ENCODE assay signal across 10 cellular contexts in genomic region chrX:139691843-139692505, GRCh38. TPM values are rescaled to one million over a fixed set of nuclear protein-coding genes. Genes with fewer than 3 reads are reported as not detected.
DNase-seq lines count a peak whose midpoint lies in the region; ATAC-seq and TF ChIP-seq lines count a peak whose summit lies in the region.
"Had no signal": no experiment of that assay in that cellular context is flagged by ENCODE, and none has a peak within 500 bp of the region (broad histone marks: within the 10 kb centered on the region; RNA-seq: fewer than 3 reads in every experiment).

No MANE protein-coding gene starts in this region.

- CTCF ChIA-PET in HEK293T (lab: Yijun Ruan, JAX): no interaction called here

- ATAC-seq in heart left ventricle: peak in 2 of 4 donors; percentile 54 to 69

- TF ChIP-seq CTCF in GM12875 (IDR thresholded peaks at IDR 0.05; ENCODE audit: borderline replicate concordance, insufficient read depth, low read depth, low read length): no peak
- TF ChIP-seq CTCF in heart left ventricle (IDR thresholded peaks at IDR 0.05): no peak

- H3K9me3 ChIP-seq in heart left ventricle (peaks cover 0 to 3% (median 0%) of the 10 kb centered on the region in 12 donors), trophoblast cell (ENCODE audit: insufficient read depth, low read depth, low read length) (no peaks in the 10 kb centered on the region)

- H3K36me3 ChIP-seq in heart left ventricle (no peaks in the 10 kb centered on the region), trophoblast cell (ENCODE audit: control insufficient read depth in 1 of 2, insufficient read depth in 2 of 2, low read length in 2 of 2) (no peaks in the 10 kb centered on the region)

- no peak overlapping the region for H2BK5ac ChIP-seq in trophoblast cell (ENCODE audit: low read depth, low read length, poor library complexity)

- H3K4me3 ChIP-seq in GM12875 (ENCODE audit: low read depth, low read length) (peak overlapping the region; percentile 29), heart left ventricle (peak overlapping the region; percentile 18 to 54 (median 46)), trophoblast cell (ENCODE audit: low read depth, low read length) (peak overlapping the region; percentile 59)

- H3K27me3 ChIP-seq in heart left ventricle (peaks cover 0 to 21% (median 0%) of the 10 kb centered on the region in 9 donors), trophoblast cell (ENCODE audit: insufficient read depth, low read length) (peaks cover 5% of the 10 kb centered on the region)

- no peak overlapping the region for H2BK120ac ChIP-seq in trophoblast cell (ENCODE audit: insufficient read depth, low read length, poor library complexity)

- POLR2A ChIA-PET in HEK293T (lab: Yijun Ruan, JAX): no interaction called here

- WGBS in heart left ventricle, 4 donors: 1 to 30% (median 8%) methylated on average over 28 to 52 of the region's 52 CpGs
- no CpG with 5 or more reads among the region's 52 CpGs for WGBS in trophoblast cell (ENCODE audit: extremely low coverage, insufficient coverage, insufficient read length)

- H2AK5ac ChIP-seq in trophoblast cell (ENCODE audit: low read length): no peak overlapping the region

- TF ChIP-seq POLR2A in heart left ventricle (IDR thresholded peaks at IDR 0.05): no peak

- H3K79me2 ChIP-seq in trophoblast cell (ENCODE audit: control insufficient read depth, insufficient read depth, low read length, poor library complexity): no peaks in the 10 kb centered on the region

- H2BK12ac ChIP-seq in trophoblast cell (ENCODE audit: low read length): no peak overlapping the region

- no peak overlapping the region for H3K4ac ChIP-seq in trophoblast cell (ENCODE audit: low read depth, low read length)

- H3K4me1 ChIP-seq in heart left ventricle: peaks cover 0 to 4% (median 0%) of the 10 kb centered on the region in 12 donors
- peaks cover 4 to 5% of the 10 kb centered on the region in 2 experiments for H3K4me1 ChIP-seq in trophoblast cell (ENCODE audit: control insufficient read depth in 1 of 2, insufficient read depth in 2 of 2, low read length in 2 of 2)

- no peak overlapping the region for H3K18ac ChIP-seq in trophoblast cell (ENCODE audit: low read length)

- no peak overlapping the region for H4K12ac ChIP-seq in trophoblast cell (ENCODE audit: low read depth, low read length)

- no peak overlapping the region for H4K91ac ChIP-seq in trophoblast cell (ENCODE audit: low read depth, low read length)

- intact Hi-C loops in heart left ventricle (cut with DNase I): no loop called here
- intact Hi-C loops in head of caudate nucleus (cut with DNase I): no loop called here

- peak overlapping the region; percentile 99 for H3K4me2 ChIP-seq in trophoblast cell (ENCODE audit: low read length)

- H3K27ac ChIP-seq in heart left ventricle: no peak overlapping the region
- H3K27ac ChIP-seq in trophoblast cell (ENCODE audit: low read depth, low read length): no peak overlapping the region

- no peak overlapping the region for H4K8ac ChIP-seq in trophoblast cell (ENCODE audit: low read depth, low read length)

- H3K9ac ChIP-seq in trophoblast cell (ENCODE audit: low read length): no peak overlapping the region

- no peak overlapping the region for H3K23ac ChIP-seq in trophoblast cell (ENCODE audit: low read length)

- no peak overlapping the region for H2AFZ ChIP-seq in trophoblast cell (ENCODE audit: insufficient read depth, low read length, poor library complexity)

- no peaks in the 10 kb centered on the region for H3K79me1 ChIP-seq in trophoblast cell (ENCODE audit: low read length)

- DNase-seq in NCI-H69 (lab: John Stamatoyannopoulos, UW) (peak; percentile 36), heart left ventricle (no peak), trophoblast cell (no peak), HEK293T (ENCODE audit: extremely low spot score) (no peak), GM19240 (ENCODE audit: insufficient read length, low spot score) (no peak), head of caudate nucleus (no peak), SIG-M5 treated with dmso at 0.1 percent for 504 hours (lab: John Stamatoyannopoulos, UW; ENCODE audit: unreplicated experiment) (no peak)
- DNase-seq: naive B cell, NCI-H1417 treated with DMSO at 0.1 percent for 48 hours had no signal

- no peak overlapping the region for H3K14ac ChIP-seq in trophoblast cell (ENCODE audit: low read length)

TF ChIP-seq in HEK293T, 16 proteins besides CTCF, POLR2A, EP300 and RAD21:
- TF ChIP-seq, protein P1, sequence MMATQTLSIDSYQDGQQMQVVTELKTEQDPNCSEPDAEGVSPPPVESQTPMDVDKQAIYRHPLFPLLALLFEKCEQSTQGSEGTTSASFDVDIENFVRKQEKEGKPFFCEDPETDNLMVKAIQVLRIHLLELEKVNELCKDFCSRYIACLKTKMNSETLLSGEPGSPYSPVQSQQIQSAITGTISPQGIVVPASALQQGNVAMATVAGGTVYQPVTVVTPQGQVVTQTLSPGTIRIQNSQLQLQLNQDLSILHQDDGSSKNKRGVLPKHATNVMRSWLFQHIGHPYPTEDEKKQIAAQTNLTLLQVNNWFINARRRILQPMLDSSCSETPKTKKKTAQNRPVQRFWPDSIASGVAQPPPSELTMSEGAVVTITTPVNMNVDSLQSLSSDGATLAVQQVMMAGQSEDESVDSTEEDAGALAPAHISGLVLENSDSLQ (IDR thresholded peaks at IDR 0.05): no peak
- TF ChIP-seq ELF4 (IDR thresholded peaks at IDR 0.05): no peak
- TF ChIP-seq ARNT (IDR thresholded peaks at IDR 0.05): no peak
- no peak for TF ChIP-seq FOXM1 (IDR thresholded peaks at IDR 0.05; ENCODE audit: borderline replicate concordance)
- TF ChIP-seq L3MBTL2 (conservative IDR thresholded peaks at IDR 0.05): no peak
- no peak for TF ChIP-seq TARDBP (IDR thresholded peaks at IDR 0.05)
- no peak for TF ChIP-seq CTBP1 (IDR thresholded peaks at IDR 0.05; ENCODE audit: borderline replicate concordance)
- no peak for TF ChIP-seq FOXA1 (IDR thresholded peaks at IDR 0.05)
- no peak for TF ChIP-seq LEF1 (IDR thresholded peaks at IDR 0.05; ENCODE audit: borderline replicate concordance)
- no peak for TF ChIP-seq SUZ12 (IDR thresholded peaks at IDR 0.05)
- TF ChIP-seq NFRKB (IDR thresholded peaks at IDR 0.05): no peak
- no peak for TF ChIP-seq FOXK2 (IDR thresholded peaks at IDR 0.05)
- no peak for TF ChIP-seq SP1 (IDR thresholded peaks at IDR 0.05)
- TF ChIP-seq HDGF (IDR thresholded peaks at IDR 0.05; ENCODE audit: borderline replicate concordance): no peak

RNA-seq across cellular contexts. Expression of gene MCF2, which starts 16.0 kb away (rescaled TPM):
- under 1 TPM in 8 of 9 donors, not detected in 1; 0.09 to 0.96 (median 0.29) TPM for total RNA-seq in heart left ventricle
- polyA plus RNA-seq in heart left ventricle: 1 to 10 TPM in 1 of 2 donors, under 1 TPM in 1; 0.03 to 1.1 TPM
- polyA plus RNA-seq in trophoblast cell (2013): 0.10 TPM in 2 replicates
